ENCODE assay signal across 25 cellular contexts in genomic region chr3:147809206-147809605, GRCh38.
"Had no signal": no experiment of that assay in that cellular context is flagged by ENCODE, and none has a peak within 500 bp of the region (broad histone marks: within the 10 kb centered on the region; RNA-seq: fewer than 3 reads in every experiment).

No MANE protein-coding gene starts in this region.

- H3K9me3 ChIP-seq: colonic mucosa, esophagus muscularis mucosa, esophagus squamous epithelium, gastrocnemius medialis, gastroesophageal sphincter, heart left ventricle, heart right ventricle had no signal

- DNase-seq: colonic mucosa; cortex of kidney; dermis blood vessel endothelial cell; dorsolateral prefrontal cortex; effector CD4-positive, alpha-beta T cell; effector CD8-positive, alpha-beta T cell; effector memory CD4-positive, alpha-beta T cell; effector memory CD8-positive, alpha-beta T cell; endodermal cell; erythroblast; esophagus squamous epithelium; foreskin fibroblast; foreskin keratinocyte; foreskin melanocyte; gastrocnemius medialis; glutamatergic neuron; head of caudate nucleus; heart left ventricle; heart right ventricle had no signal

- H3K4me3 Mint-ChIP-seq: dendritic cell treated with granulocyte-macrophage colony-stimulating factor and Interleukin-4, amounts not matched to agents 40 ng/mL and 50 ng/mL, for 4 days; effector memory CD8-positive, alpha-beta T cell; endodermal cell had no signal

- H3K4me3 ChIP-seq: colonic mucosa, coronary artery, dorsolateral prefrontal cortex, esophagus muscularis mucosa, esophagus squamous epithelium, gastrocnemius medialis, gastroesophageal sphincter, heart left ventricle, heart right ventricle had no signal

- H3K9me3 Mint-ChIP-seq: endodermal cell had no signal

- H3K36me3 ChIP-seq: colonic mucosa, esophagus muscularis mucosa, esophagus squamous epithelium, gastrocnemius medialis, gastroesophageal sphincter, heart left ventricle, heart right ventricle had no signal

- H3K27me3 ChIP-seq: colonic mucosa, dorsolateral prefrontal cortex, esophagus muscularis mucosa, esophagus squamous epithelium, foreskin keratinocyte, gastrocnemius medialis, gastroesophageal sphincter, heart left ventricle, heart right ventricle had no signal

- H3K4me1 ChIP-seq: colonic mucosa, esophagus muscularis mucosa, esophagus squamous epithelium, foreskin keratinocyte, gastrocnemius medialis, gastroesophageal sphincter, heart right ventricle had no signal

- H3K4me1 Mint-ChIP-seq: endodermal cell had no signal

- H3K27ac ChIP-seq: colonic mucosa, coronary artery, dorsolateral prefrontal cortex, epithelial cell of prostate, esophagus muscularis mucosa, esophagus squamous epithelium, foreskin keratinocyte, gastrocnemius medialis, gastroesophageal sphincter, heart left ventricle, heart right ventricle had no signal

- H3K27ac Mint-ChIP-seq: dendritic cell treated with granulocyte-macrophage colony-stimulating factor and Interleukin-4, amounts not matched to agents 40 ng/mL and 50 ng/mL, for 4 days; effector memory CD8-positive, alpha-beta T cell; endodermal cell had no signal

- ATAC-seq: effector memory CD8-positive, alpha-beta T cell; esophagus mucosa; foreskin keratinocyte; gastrocnemius medialis; gastroesophageal sphincter; heart left ventricle; heart right ventricle had no signal

- H3K27me3 Mint-ChIP-seq: dendritic cell treated with granulocyte-macrophage colony-stimulating factor and Interleukin-4, amounts not matched to agents 40 ng/mL and 50 ng/mL, for 4 days; effector memory CD8-positive, alpha-beta T cell had no signal
